11 cellular contexts compared by ENCODE assay signal in genomic region chr20:44583179-44583578, GRCh38. TPM values are rescaled to one million over a fixed set of nuclear protein-coding genes. Genes with fewer than 3 reads are reported as not detected.
A peak's percentile ranks its signal among the peaks of the same experiment; 100 is the strongest.
DNase-seq lines count a peak whose midpoint lies in the region; ATAC-seq and TF ChIP-seq lines count a peak whose summit lies in the region.
"Had no signal": no experiment of that assay in that cellular context is flagged by ENCODE, and none has a peak within 500 bp of the region (broad histone marks: within the 10 kb centered on the region; RNA-seq: fewer than 3 reads in every experiment).

No MANE protein-coding gene starts in this region.

- H3K4me1 Mint-ChIP-seq in stimulated activated naive CD8-positive, alpha-beta T cell treated with anti-CD3 and anti-CD28 coated beads, Interleukin-15, Interleukin-2, amounts not matched to agents 100 ng/mL and 50 ng/mL, for 24 hours (ENCODE audit: low read depth) = peaks cover 48% of the 10 kb centered on the region
- H3K4me1 Mint-ChIP-seq in stimulated activated naive CD8-positive, alpha-beta T cell treated with anti-CD3 and anti-CD28 coated beads, Interleukin-15, amount 100 ng/mL, for 72 hours = peaks cover 6% of the 10 kb centered on the region
- H3K4me1 Mint-ChIP-seq in osteocyte (ENCODE audit: unreplicated experiment) = peaks cover 61% of the 10 kb centered on the region
- H3K4me1 Mint-ChIP-seq in naive thymus-derived CD4-positive, alpha-beta T cell = peaks cover 0 to 19% (median 0%) of the 10 kb centered on the region in 7 donors

- H3K27me3 Mint-ChIP-seq in stimulated activated naive CD8-positive, alpha-beta T cell treated with anti-CD3 and anti-CD28 coated beads, Interleukin-15, Interleukin-2, amounts not matched to agents 100 ng/mL and 50 ng/mL, for 24 hours = no peaks in the 10 kb centered on the region
- H3K27me3 Mint-ChIP-seq in stimulated activated naive CD8-positive, alpha-beta T cell treated with anti-CD3 and anti-CD28 coated beads, Interleukin-15, amount 100 ng/mL, for 72 hours = no peaks in the 10 kb centered on the region
- H3K27me3 Mint-ChIP-seq in osteocyte (ENCODE audit: unreplicated experiment) = no peaks in the 10 kb centered on the region
- no peaks in the 10 kb centered on the region for H3K27me3 Mint-ChIP-seq in naive thymus-derived CD4-positive, alpha-beta T cell

- no peak for ATAC-seq in stimulated activated naive CD8-positive, alpha-beta T cell treated with anti-CD3 and anti-CD28 coated beads, Interleukin-15, amount 100 ng/mL, for 72 hours
- no peak for ATAC-seq in HG02588 (IDR thresholded peaks at IDR 0.05; ENCODE audit: unreplicated experiment)
- ATAC-seq in naive thymus-derived CD4-positive, alpha-beta T cell = no peak

- peak overlapping the region; percentile 62 for H3K4me3 ChIP-seq in fibroblast of mammary gland (ENCODE audit: control insufficient read depth, low read depth, low read length)
- no peak overlapping the region for H3K4me3 ChIP-seq in naive thymus-derived CD4-positive, alpha-beta T cell (ENCODE audit: low read length)

- no peaks in the 10 kb centered on the region for H3K4me1 ChIP-seq in naive thymus-derived CD4-positive, alpha-beta T cell (ENCODE audit: control insufficient read depth in 2 of 2, insufficient read depth in 2 of 2, low read length in 2 of 2)

- no peaks in the 10 kb centered on the region for H3K27me3 ChIP-seq in naive thymus-derived CD4-positive, alpha-beta T cell (ENCODE audit: control insufficient read depth in 2 of 2, insufficient read depth in 2 of 2, low read length in 2 of 2)

- DNase-seq in stimulated activated naive CD8-positive, alpha-beta T cell treated with anti-CD3 and anti-CD28 coated beads, Interleukin-15, amount 100 ng/mL, for 72 hours = no peak
- DNase-seq in fibroblast of mammary gland (ENCODE audit: low read depth) (no peak), osteocyte (ENCODE audit: extremely low spot score, unreplicated experiment) (no peak), LoVo (ENCODE audit: low spot score) (no peak)
- DNase-seq in naive thymus-derived CD4-positive, alpha-beta T cell = no peak
- no peak for DNase-seq in stimulated activated naive CD4-positive, alpha-beta T cell treated with Interleukin-2 at 50 U/mL for 16 hours (lab: John Stamatoyannopoulos, UW)
- DNase-seq: activated T-cell treated with anti-CD3 and anti-CD28 coated beads, Interleukin-2, amount 50 U/mL, for 24 hours; NCI-H526 treated with DMSO at 0.1 percent for 48 hours; trophoblast cell had no signal

- no peak overlapping the region for H3K27ac ChIP-seq in naive thymus-derived CD4-positive, alpha-beta T cell (ENCODE audit: low read depth, low read length)

- TF ChIP-seq CTCF in fibroblast of mammary gland (conservative IDR thresholded peaks at IDR 0.05; ENCODE audit: control insufficient read depth, insufficient read depth, low read depth, low read length) (no peak), osteocyte (IDR thresholded peaks at IDR 0.05) (no peak)

- peak overlapping the region; percentile 56 for H3K4me3 Mint-ChIP-seq in stimulated activated naive CD8-positive, alpha-beta T cell treated with anti-CD3 and anti-CD28 coated beads, Interleukin-15, Interleukin-2, amounts not matched to agents 100 ng/mL and 50 ng/mL, for 24 hours
- H3K4me3 Mint-ChIP-seq in stimulated activated naive CD8-positive, alpha-beta T cell treated with anti-CD3 and anti-CD28 coated beads, Interleukin-15, amount 100 ng/mL, for 72 hours = no peak overlapping the region
- no peak overlapping the region for H3K4me3 Mint-ChIP-seq in osteocyte (ENCODE audit: unreplicated experiment)
- no peak overlapping the region for H3K4me3 Mint-ChIP-seq in naive thymus-derived CD4-positive, alpha-beta T cell
- H3K4me3 Mint-ChIP-seq: activated T-cell treated with anti-CD3 and anti-CD28 coated beads, Interleukin-2, amount 50 U/mL, for 24 hours had no signal

- H3K36me3 Mint-ChIP-seq in stimulated activated naive CD8-positive, alpha-beta T cell treated with anti-CD3 and anti-CD28 coated beads, Interleukin-15, Interleukin-2, amounts not matched to agents 100 ng/mL and 50 ng/mL, for 24 hours (ENCODE audit: low read depth) = no peaks in the 10 kb centered on the region
- H3K36me3 Mint-ChIP-seq in osteocyte (ENCODE audit: unreplicated experiment) = peaks cover 2% of the 10 kb centered on the region
- peaks cover 0 to 2% (median 0%) of the 10 kb centered on the region in 5 donors for H3K36me3 Mint-ChIP-seq in naive thymus-derived CD4-positive, alpha-beta T cell

- H3K9me3 Mint-ChIP-seq in stimulated activated naive CD8-positive, alpha-beta T cell treated with anti-CD3 and anti-CD28 coated beads, Interleukin-15, Interleukin-2, amounts not matched to agents 100 ng/mL and 50 ng/mL, for 24 hours = no peaks in the 10 kb centered on the region
- H3K9me3 Mint-ChIP-seq in stimulated activated naive CD8-positive, alpha-beta T cell treated with anti-CD3 and anti-CD28 coated beads, Interleukin-15, amount 100 ng/mL, for 72 hours = no peaks in the 10 kb centered on the region
- no peaks in the 10 kb centered on the region for H3K9me3 Mint-ChIP-seq in osteocyte (ENCODE audit: unreplicated experiment)
- H3K9me3 Mint-ChIP-seq in naive thymus-derived CD4-positive, alpha-beta T cell = no peaks in the 10 kb centered on the region
- H3K9me3 Mint-ChIP-seq: activated T-cell treated with anti-CD3 and anti-CD28 coated beads, Interleukin-2, amount 50 U/mL, for 24 hours had no signal

- POLR2A ChIA-PET in naive thymus-derived CD4-positive, alpha-beta T cell (lab: Charles Lee) = interaction anchor here (1.2 to 1.3 kb wide), 2 partner anchors 15 to 16 kb away, joined by 3 to 5 read pairs; no protein-coding TSS in a partner anchor

- CTCF ChIA-PET in naive thymus-derived CD4-positive, alpha-beta T cell (lab: Charles Lee) = no interaction called here

- H3K9me3 ChIP-seq in naive thymus-derived CD4-positive, alpha-beta T cell (ENCODE audit: control insufficient read depth in 2 of 3, low read length in 3 of 3) = no peaks in the 10 kb centered on the region

- intact Hi-C loops in naive thymus-derived CD4-positive, alpha-beta T cell (cut with micrococcal nuclease) = no loop called here

- no peaks in the 10 kb centered on the region for H3K36me3 ChIP-seq in naive thymus-derived CD4-positive, alpha-beta T cell (ENCODE audit: control insufficient read depth in 2 of 3, insufficient read depth in 3 of 3, low read length in 3 of 3)

- peak overlapping the region; percentile 10 for H3K27ac Mint-ChIP-seq in stimulated activated naive CD8-positive, alpha-beta T cell treated with anti-CD3 and anti-CD28 coated beads, Interleukin-15, Interleukin-2, amounts not matched to agents 100 ng/mL and 50 ng/mL, for 24 hours
- no peak overlapping the region for H3K27ac Mint-ChIP-seq in stimulated activated naive CD8-positive, alpha-beta T cell treated with anti-CD3 and anti-CD28 coated beads, Interleukin-15, amount 100 ng/mL, for 72 hours
- peak overlapping the region; percentile 79 for H3K27ac Mint-ChIP-seq in osteocyte (ENCODE audit: unreplicated experiment)
- no peak overlapping the region for H3K27ac Mint-ChIP-seq in naive thymus-derived CD4-positive, alpha-beta T cell
- H3K27ac Mint-ChIP-seq: activated T-cell treated with anti-CD3 and anti-CD28 coated beads, Interleukin-2, amount 50 U/mL, for 24 hours had no signal

RNA-seq across cellular contexts. Expression of gene PKIG, which starts 0.8 kb away (rescaled TPM):
- 26.0 and 29.5 TPM in 2 replicates for total RNA-seq in osteocyte
- 1 to 10 TPM; 1.9 to 6.0 (median 2.9) TPM for total RNA-seq in naive thymus-derived CD4-positive, alpha-beta T cell
- polyA plus RNA-seq in naive thymus-derived CD4-positive, alpha-beta T cell = 1 to 10 TPM; 2.9 to 3.6 TPM

Comparison
In these comparisons a context has a peak if more than half of its experiments do, and no peak if none do; other contexts are left out.
1. H3K27ac Mint-ChIP-seq: peak in stimulated activated naive CD8-positive, alpha-beta T cell treated with anti-CD3 and anti-CD28 coated beads, Interleukin-15, Interleukin-2, amounts not matched to agents 100 ng/mL and 50 ng/mL, for 24 hours (single experiment) and osteocyte (single experiment); none in stimulated activated naive CD8-positive, alpha-beta T cell treated with anti-CD3 and anti-CD28 coated beads, Interleukin-15, amount 100 ng/mL, for 72 hours (0 of 2) and naive thymus-derived CD4-positive, alpha-beta T cell (0 of 9).